Comparison of ENCODE assay signal across 14 cellular contexts in genomic region chr3:58005662-58006061, GRCh38. TPM values are rescaled to one million over a fixed set of nuclear protein-coding genes. Genes with fewer than 3 reads are reported as not detected.
A peak's percentile ranks its signal among the peaks of the same experiment; 100 is the strongest.
DNase-seq lines count a peak whose midpoint lies in the region; ATAC-seq and TF ChIP-seq lines count a peak whose summit lies in the region.
"Had no signal": no experiment of that assay in that cellular context is flagged by ENCODE, and none has a peak within 500 bp of the region (broad histone marks: within the 10 kb centered on the region; RNA-seq: fewer than 3 reads in every experiment).

No MANE protein-coding gene starts in this region.

- DNase-seq in cardiac septum (ENCODE audit: low spot score) (peak; percentile 20), right atrium auricular region (ENCODE audit: low spot score) (no peak), adipocyte (ENCODE audit: low read depth) (peak; percentile 66), foreskin keratinocyte (peak; percentile 97 to 98), type B pancreatic cell (ENCODE audit: extremely low spot score, unreplicated experiment) (no peak), NCI-H510A (lab: John Stamatoyannopoulos, UW) (no peak), HEK293T (ENCODE audit: extremely low spot score) (no peak)
- DNase-seq: activated CD4-positive, alpha-beta T cell treated with anti-CD3 and anti-CD28 coated beads, Interleukin-2, amount 50 U/mL, for 4 hours; activated naive CD4-positive, alpha-beta T cell treated with anti-CD3 and anti-CD28 coated beads, Interleukin-2, amount 10 ng/mL, durations not matched to agents 7 days and 5 days; dorsolateral prefrontal cortex; H9 had no signal

- H3K4me1 Mint-ChIP-seq in type B pancreatic cell (ENCODE audit: unreplicated experiment): peaks cover 20% of the 10 kb centered on the region

- ATAC-seq in foreskin keratinocyte: peak; percentile 80
- ATAC-seq in GM18520 (IDR thresholded peaks at IDR 0.05; ENCODE audit: unreplicated experiment): no peak
- ATAC-seq: stimulated activated memory B cell treated with anti-CD40 and anti-IgM and Interleukin-4, amounts not matched to agents 10 μg/mL and 1 μg/mL and 100 μg/mL, for 72 hours had no signal

- H3K4me3 ChIP-seq in right atrium auricular region (no peak overlapping the region), adipocyte (ENCODE audit: low read length) (no peak overlapping the region)
- H3K4me3 ChIP-seq: dorsolateral prefrontal cortex had no signal

- peaks cover 1% of the 10 kb centered on the region for H3K9me3 Mint-ChIP-seq in type B pancreatic cell
- H3K9me3 Mint-ChIP-seq: activated naive CD4-positive, alpha-beta T cell treated with anti-CD3 and anti-CD28 coated beads, Interleukin-2, amount 10 ng/mL, durations not matched to agents 7 days and 5 days; H9; neural crest cell; stimulated activated memory B cell treated with anti-CD40 and anti-IgM and Interleukin-4, amounts not matched to agents 10 μg/mL and 1 μg/mL and 100 μg/mL, for 72 hours had no signal

- no peak for TF ChIP-seq CTCF in right atrium auricular region (IDR thresholded peaks at IDR 0.05)
- TF ChIP-seq CTCF in foreskin keratinocyte (conservative IDR thresholded peaks at IDR 0.05): no peak
- no peak for TF ChIP-seq CTCF in type B pancreatic cell (conservative IDR thresholded peaks at IDR 0.05)

- no peaks in the 10 kb centered on the region for H3K36me3 Mint-ChIP-seq in type B pancreatic cell
- H3K36me3 Mint-ChIP-seq: activated naive CD4-positive, alpha-beta T cell treated with anti-CD3 and anti-CD28 coated beads, Interleukin-2, amount 10 ng/mL, durations not matched to agents 7 days and 5 days; stimulated activated memory B cell treated with anti-CD40 and anti-IgM and Interleukin-4, amounts not matched to agents 10 μg/mL and 1 μg/mL and 100 μg/mL, for 72 hours had no signal

- H3K27ac ChIP-seq in right atrium auricular region (no peak overlapping the region), foreskin keratinocyte (peak overlapping the region; percentile 75)
- H3K27ac ChIP-seq: dorsolateral prefrontal cortex had no signal

- no peaks in the 10 kb centered on the region for H3K27me3 Mint-ChIP-seq in type B pancreatic cell
- H3K27me3 Mint-ChIP-seq: activated naive CD4-positive, alpha-beta T cell treated with anti-CD3 and anti-CD28 coated beads, Interleukin-2, amount 10 ng/mL, durations not matched to agents 7 days and 5 days; stimulated activated memory B cell treated with anti-CD40 and anti-IgM and Interleukin-4, amounts not matched to agents 10 μg/mL and 1 μg/mL and 100 μg/mL, for 72 hours had no signal

- no peaks in the 10 kb centered on the region for H3K9me3 ChIP-seq in right atrium auricular region
- no peaks in the 10 kb centered on the region for H3K9me3 ChIP-seq in adipocyte (ENCODE audit: control insufficient read depth, low read length)

- H3K9ac ChIP-seq in adipocyte (ENCODE audit: low read length): no peak overlapping the region

- H3K36me3 ChIP-seq in right atrium auricular region: no peaks in the 10 kb centered on the region
- H3K36me3 ChIP-seq in adipocyte (ENCODE audit: control insufficient read depth, insufficient read depth, low read length, severe bottlenecking): no peaks in the 10 kb centered on the region

- POLR2A ChIA-PET in HEK293T (lab: Yijun Ruan, JAX): no interaction called here

- peaks cover 0 to 24% of the 10 kb centered on the region in 2 donors for H3K4me1 ChIP-seq in right atrium auricular region
- H3K4me1 ChIP-seq in adipocyte (ENCODE audit: control insufficient read depth, insufficient read depth, low read length): peaks cover 33% of the 10 kb centered on the region
- peaks cover 22% of the 10 kb centered on the region for H3K4me1 ChIP-seq in foreskin keratinocyte

- intact Hi-C loops in cardiac septum (cut with DNase I): no loop called here

- H3K27ac Mint-ChIP-seq in type B pancreatic cell: peak overlapping the region; percentile 80
- H3K27ac Mint-ChIP-seq: activated naive CD4-positive, alpha-beta T cell treated with anti-CD3 and anti-CD28 coated beads, Interleukin-2, amount 10 ng/mL, durations not matched to agents 7 days and 5 days; stimulated activated memory B cell treated with anti-CD40 and anti-IgM and Interleukin-4, amounts not matched to agents 10 μg/mL and 1 μg/mL and 100 μg/mL, for 72 hours had no signal

- H3K4me3 Mint-ChIP-seq in type B pancreatic cell: peak overlapping the region; percentile 25
- H3K4me3 Mint-ChIP-seq: activated naive CD4-positive, alpha-beta T cell treated with anti-CD3 and anti-CD28 coated beads, Interleukin-2, amount 10 ng/mL, durations not matched to agents 7 days and 5 days; H9; neural crest cell; stimulated activated memory B cell treated with anti-CD40 and anti-IgM and Interleukin-4, amounts not matched to agents 10 μg/mL and 1 μg/mL and 100 μg/mL, for 72 hours had no signal

- H3K27me3 ChIP-seq in right atrium auricular region: no peaks in the 10 kb centered on the region
- no peaks in the 10 kb centered on the region for H3K27me3 ChIP-seq in adipocyte (replicated peaks; ENCODE audit: control insufficient read depth, insufficient read depth, low read length)
- no peaks in the 10 kb centered on the region for H3K27me3 ChIP-seq in foreskin keratinocyte
- H3K27me3 ChIP-seq: dorsolateral prefrontal cortex had no signal

- CTCF ChIA-PET in HEK293T (lab: Yijun Ruan, JAX): interaction anchor here (1.0 kb wide), 2 partner anchors 21 to 168 kb away, joined by 3 read pairs; no protein-coding TSS in a partner anchor

TF ChIP-seq in HEK293T, 16 proteins besides CTCF, POLR2A, EP300 and RAD21:
- TF ChIP-seq NFRKB (IDR thresholded peaks at IDR 0.05) (no peak), FOXA1 (IDR thresholded peaks at IDR 0.05) (no peak), SP1 (IDR thresholded peaks at IDR 0.05) (no peak), L3MBTL2 (conservative IDR thresholded peaks at IDR 0.05) (no peak), ARNT (IDR thresholded peaks at IDR 0.05) (no peak), SUZ12 (IDR thresholded peaks at IDR 0.05) (no peak)
TF ChIP-seq in HEK293T: peak in this region for 0.

RNA-seq across cellular contexts. Expression of gene FLNB, which starts 2.6 kb away (rescaled TPM):
- 58.1 TPM for total RNA-seq in cardiac septum
- total RNA-seq in right atrium auricular region: 10 to 100 TPM; 37.6 to 59.6 TPM
- 399 and 593 TPM in 2 replicates for total RNA-seq in foreskin keratinocyte
- polyA plus RNA-seq in foreskin keratinocyte: 317 and 485 TPM in 2 replicates
- total RNA-seq in type B pancreatic cell (ENCODE audit: low replicate concordance): 204 and 295 TPM in 2 replicates

Comparison
In these comparisons a context has a peak if more than half of its experiments do, and no peak if none do; other contexts are left out.
1. DNase-seq: peak in cardiac septum (single experiment), adipocyte (single experiment) and foreskin keratinocyte (2 of 2); none in right atrium auricular region (single experiment), type B pancreatic cell (single experiment), NCI-H510A (single experiment) and HEK293T (single experiment).